ENCODE assay signal across 1 cellular context in genomic region chr9:137305060-137305787, GRCh38.
TF ChIP-seq lines count a peak whose summit lies in the region.

No MANE protein-coding gene starts in this region.

TF ChIP-seq in HepG2, 621 proteins besides CTCF, POLR2A, EP300 and RAD21:
- peak; percentile 49; the same call in 1 of the 2 replicates for TF ChIP-seq ZFX (CRISPR knock-in tag; IDR thresholded peaks at IDR 0.05; ENCODE audit: low read depth)
- TF ChIP-seq HNRNPLL (IDR thresholded peaks at IDR 0.05; ENCODE audit: low read depth, low read length, poor library complexity, severe bottlenecking), result peak; percentile 31
- TF ChIP-seq KIAA2018 (CRISPR knock-in tag; IDR thresholded peaks at IDR 0.05; ENCODE audit: borderline replicate concordance), result no peak
- TF ChIP-seq RXRA (CRISPR knock-in tag; IDR thresholded peaks at IDR 0.05), result peak; percentile 47; the same call in 1 of the 2 replicates
- 0 out of 2 replicates have a peak, but pooled peaks have one; percentile 17 for TF ChIP-seq PHF21A (CRISPR knock-in tag; IDR thresholded peaks at IDR 0.05)
- TF ChIP-seq, protein P1, sequence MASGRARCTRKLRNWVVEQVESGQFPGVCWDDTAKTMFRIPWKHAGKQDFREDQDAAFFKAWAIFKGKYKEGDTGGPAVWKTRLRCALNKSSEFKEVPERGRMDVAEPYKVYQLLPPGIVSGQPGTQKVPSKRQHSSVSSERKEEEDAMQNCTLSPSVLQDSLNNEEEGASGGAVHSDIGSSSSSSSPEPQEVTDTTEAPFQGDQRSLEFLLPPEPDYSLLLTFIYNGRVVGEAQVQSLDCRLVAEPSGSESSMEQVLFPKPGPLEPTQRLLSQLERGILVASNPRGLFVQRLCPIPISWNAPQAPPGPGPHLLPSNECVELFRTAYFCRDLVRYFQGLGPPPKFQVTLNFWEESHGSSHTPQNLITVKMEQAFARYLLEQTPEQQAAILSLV (CRISPR knock-in tag; IDR thresholded peaks at IDR 0.05; ENCODE audit: borderline replicate concordance), result 0 out of 2 replicates have a peak, but pooled peaks have one; percentile 31
- TF ChIP-seq, protein P2, sequence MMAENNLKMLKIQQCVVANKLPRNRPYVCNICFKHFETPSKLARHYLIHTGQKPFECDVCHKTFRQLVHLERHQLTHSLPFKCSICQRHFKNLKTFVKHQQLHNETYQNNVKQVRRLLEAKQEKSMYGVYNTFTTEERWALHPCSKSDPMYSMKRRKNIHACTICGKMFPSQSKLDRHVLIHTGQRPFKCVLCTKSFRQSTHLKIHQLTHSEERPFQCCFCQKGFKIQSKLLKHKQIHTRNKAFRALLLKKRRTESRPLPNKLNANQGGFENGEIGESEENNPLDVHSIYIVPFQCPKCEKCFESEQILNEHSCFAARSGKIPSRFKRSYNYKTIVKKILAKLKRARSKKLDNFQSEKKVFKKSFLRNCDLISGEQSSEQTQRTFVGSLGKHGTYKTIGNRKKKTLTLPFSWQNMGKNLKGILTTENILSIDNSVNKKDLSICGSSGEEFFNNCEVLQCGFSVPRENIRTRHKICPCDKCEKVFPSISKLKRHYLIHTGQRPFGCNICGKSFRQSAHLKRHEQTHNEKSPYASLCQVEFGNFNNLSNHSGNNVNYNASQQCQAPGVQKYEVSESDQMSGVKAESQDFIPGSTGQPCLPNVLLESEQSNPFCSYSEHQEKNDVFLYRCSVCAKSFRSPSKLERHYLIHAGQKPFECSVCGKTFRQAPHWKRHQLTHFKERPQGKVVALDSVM (CRISPR knock-in tag; IDR thresholded peaks at IDR 0.05), result peak; percentile 91
- TF ChIP-seq, protein P3, sequence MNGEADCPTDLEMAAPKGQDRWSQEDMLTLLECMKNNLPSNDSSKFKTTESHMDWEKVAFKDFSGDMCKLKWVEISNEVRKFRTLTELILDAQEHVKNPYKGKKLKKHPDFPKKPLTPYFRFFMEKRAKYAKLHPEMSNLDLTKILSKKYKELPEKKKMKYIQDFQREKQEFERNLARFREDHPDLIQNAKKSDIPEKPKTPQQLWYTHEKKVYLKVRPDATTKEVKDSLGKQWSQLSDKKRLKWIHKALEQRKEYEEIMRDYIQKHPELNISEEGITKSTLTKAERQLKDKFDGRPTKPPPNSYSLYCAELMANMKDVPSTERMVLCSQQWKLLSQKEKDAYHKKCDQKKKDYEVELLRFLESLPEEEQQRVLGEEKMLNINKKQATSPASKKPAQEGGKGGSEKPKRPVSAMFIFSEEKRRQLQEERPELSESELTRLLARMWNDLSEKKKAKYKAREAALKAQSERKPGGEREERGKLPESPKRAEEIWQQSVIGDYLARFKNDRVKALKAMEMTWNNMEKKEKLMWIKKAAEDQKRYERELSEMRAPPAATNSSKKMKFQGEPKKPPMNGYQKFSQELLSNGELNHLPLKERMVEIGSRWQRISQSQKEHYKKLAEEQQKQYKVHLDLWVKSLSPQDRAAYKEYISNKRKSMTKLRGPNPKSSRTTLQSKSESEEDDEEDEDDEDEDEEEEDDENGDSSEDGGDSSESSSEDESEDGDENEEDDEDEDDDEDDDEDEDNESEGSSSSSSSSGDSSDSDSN (CRISPR knock-in tag; IDR thresholded peaks at IDR 0.05), result peak; percentile 21; the same call in 1 of the 2 replicates
- TF ChIP-seq SMAD3 (CRISPR knock-in tag; IDR thresholded peaks at IDR 0.05), result no peak
- TF ChIP-seq TOPORS (CRISPR knock-in tag; IDR thresholded peaks at IDR 0.05), result no peak
- TF ChIP-seq ZNF441 (CRISPR knock-in tag; IDR thresholded peaks at IDR 0.05; ENCODE audit: borderline replicate concordance), result no peak
- TF ChIP-seq SRSF1 (optimal IDR thresholded peaks at IDR 0.05; ENCODE audit: low read depth, low read length), result peak; percentile 34
- TF ChIP-seq FOSL2 (CRISPR knock-in tag; IDR thresholded peaks at IDR 0.05), result no peak
- 0 out of 2 replicates have a peak, but pooled peaks have one; percentile 57 for TF ChIP-seq MTF2 (CRISPR knock-in tag; IDR thresholded peaks at IDR 0.05; ENCODE audit: borderline replicate concordance)
- 0 out of 2 replicates have a peak, but pooled peaks have one; percentile 36 for TF ChIP-seq TFDP1 (CRISPR knock-in tag; IDR thresholded peaks at IDR 0.05; ENCODE audit: borderline replicate concordance)
- no peak for TF ChIP-seq AHR (CRISPR knock-in tag; IDR thresholded peaks at IDR 0.05)
- TF ChIP-seq ZBTB33 (CRISPR knock-in tag; IDR thresholded peaks at IDR 0.05), result peak; percentile 88
- no peak for TF ChIP-seq ZFP36L2 (CRISPR knock-in tag; IDR thresholded peaks at IDR 0.05)
- no peak for TF ChIP-seq GTF2F1 (IDR thresholded peaks at IDR 0.05; ENCODE audit: low read length)
- peak; percentile 23 for TF ChIP-seq XRCC5 (optimal IDR thresholded peaks at IDR 0.05; ENCODE audit: low read length)
- peak; percentile 37; the same call in 1 of the 2 replicates for TF ChIP-seq ZFP91 (CRISPR knock-in tag; IDR thresholded peaks at IDR 0.05; ENCODE audit: borderline replicate concordance)
